In genomic region chr19:7734220-7735203, GRCh38 we compare ENCODE assay signal across 1 cellular context.
TF ChIP-seq lines count a peak whose summit lies in the region.

No MANE protein-coding gene starts in this region.

TF ChIP-seq in A549, 52 proteins besides CTCF, POLR2A, EP300 and RAD21 (continued from another document):
- TF ChIP-seq CEBPB (IDR thresholded peaks at IDR 0.05) (peak in 1 of 2 experiments; percentile 28; a peak in 1 of 4 replicates), E2F6 (IDR thresholded peaks at IDR 0.05; ENCODE audit: borderline replicate concordance, low read depth) (no peak), CHD2 (IDR thresholded peaks at IDR 0.05; ENCODE audit: low read length, partially characterized antibody) (no peak), ZFP36 (IDR thresholded peaks at IDR 0.05; ENCODE audit: borderline replicate concordance, partially characterized antibody) (peak; percentile 63), SMC3 (IDR thresholded peaks at IDR 0.05) (no peak), BCL3 (IDR thresholded peaks at IDR 0.05) (no peak), REST (IDR thresholded peaks at IDR 0.05) (no peak)
- TF ChIP-seq, protein P1, sequence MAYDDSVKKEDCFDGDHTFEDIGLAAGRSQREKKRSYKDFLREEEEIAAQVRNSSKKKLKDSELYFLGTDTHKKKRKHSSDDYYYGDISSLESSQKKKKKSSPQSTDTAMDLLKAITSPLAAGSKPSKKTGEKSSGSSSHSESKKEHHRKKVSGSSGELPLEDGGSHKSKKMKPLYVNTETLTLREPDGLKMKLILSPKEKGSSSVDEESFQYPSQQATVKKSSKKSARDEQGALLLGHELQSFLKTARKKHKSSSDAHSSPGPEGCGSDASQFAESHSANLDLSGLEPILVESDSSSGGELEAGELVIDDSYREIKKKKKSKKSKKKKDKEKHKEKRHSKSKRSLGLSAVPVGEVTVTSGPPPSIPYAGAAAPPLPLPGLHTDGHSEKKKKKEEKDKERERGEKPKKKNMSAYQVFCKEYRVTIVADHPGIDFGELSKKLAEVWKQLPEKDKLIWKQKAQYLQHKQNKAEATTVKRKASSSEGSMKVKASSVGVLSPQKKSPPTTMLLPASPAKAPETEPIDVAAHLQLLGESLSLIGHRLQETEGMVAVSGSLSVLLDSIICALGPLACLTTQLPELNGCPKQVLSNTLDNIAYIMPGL (CRISPR knock-in tag; IDR thresholded peaks at IDR 0.05; ENCODE audit: borderline replicate concordance), result no peak
- TF ChIP-seq, protein P2, sequence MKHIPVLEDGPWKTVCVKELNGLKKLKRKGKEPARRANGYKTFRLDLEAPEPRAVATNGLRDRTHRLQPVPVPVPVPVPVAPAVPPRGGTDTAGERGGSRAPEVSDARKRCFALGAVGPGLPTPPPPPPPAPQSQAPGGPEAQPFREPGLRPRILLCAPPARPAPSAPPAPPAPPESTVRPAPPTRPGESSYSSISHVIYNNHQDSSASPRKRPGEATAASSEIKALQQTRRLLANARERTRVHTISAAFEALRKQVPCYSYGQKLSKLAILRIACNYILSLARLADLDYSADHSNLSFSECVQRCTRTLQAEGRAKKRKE (CRISPR knock-in tag; IDR thresholded peaks at IDR 0.05; ENCODE audit: low read depth), result no peak
